In the genomic region with DNA sequence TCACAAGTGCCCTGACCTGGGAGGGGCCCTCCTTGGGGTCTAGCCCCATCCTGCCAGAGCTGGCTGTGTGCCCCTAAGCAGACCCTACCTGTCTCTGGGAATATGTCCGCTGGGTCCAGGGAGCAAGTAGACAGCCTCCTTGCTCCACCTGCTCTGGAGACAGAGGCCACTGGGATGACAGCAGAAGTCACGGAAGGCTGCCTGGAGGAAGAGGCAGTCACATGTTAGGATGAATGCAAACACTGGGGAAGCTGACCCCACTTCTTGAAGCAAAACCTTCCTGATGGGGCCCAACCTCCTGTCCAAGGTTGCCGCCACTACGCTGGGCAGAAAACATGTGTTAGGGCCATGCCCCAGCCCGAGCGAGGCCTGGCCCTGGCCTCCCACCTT, we compare ENCODE assay signal across 17 cellular contexts. TPM values are rescaled to one million over a fixed set of nuclear protein-coding genes. Genes with fewer than 3 reads are reported as not detected.
DNase-seq lines count a peak whose midpoint lies in the region; ATAC-seq, FAIRE-seq and TF ChIP-seq lines count a peak whose summit lies in the region.
"Had no signal": no experiment of that assay in that cellular context is flagged by ENCODE, and none has a peak within 500 bp of the region (broad histone marks: within the 10 kb centered on the region; RNA-seq: fewer than 3 reads in every experiment).

No MANE protein-coding gene starts in this region.

- DNase-seq in activated naive CD4-positive, alpha-beta T cell treated with anti-CD3 and anti-CD28 coated beads, Interleukin-2, amount 10 ng/mL, durations not matched to agents 7 days and 5 days: no peak
- DNase-seq in activated naive CD4-positive, alpha-beta T cell (lab: John Stamatoyannopoulos, UW): no peak
- DNase-seq in T-helper 17 cell (no peak), kidney (no peak), COLO668 (lab: John Stamatoyannopoulos, UW; ENCODE audit: unreplicated experiment) (no peak)
- no peak for DNase-seq in stimulated activated naive B cell treated with anti-CD40 and anti-IgM and Interleukin-4, amounts not matched to agents 10 μg/mL and 1 μg/mL and 100 μg/mL, for 72 hours
- DNase-seq in activated T-helper 1 cell treated with anti-CD3 and anti-CD28 coated beads, Interleukin-12 subunit alpha, Interleukin-12 subunit beta, Interleukin-2, Interleukin-4 antibody, amounts not matched to agents 30 ng/mL and 10 ng/mL and 1 ng/mL, durations not matched to agents 14 hours and 24 hours and 36 hours (ENCODE audit: low spot score): no peak
- DNase-seq: ACHN, DMS 273 treated with DMSO at 0.1 percent for 48 hours, NCI-H1417 treated with DMSO at 0.1 percent for 48 hours, OCI-M1 had no signal

- H3K9me3 ChIP-seq in T-helper 17 cell (ENCODE audit: control insufficient read depth, low read length, poor library complexity, severe bottlenecking) (no peaks in the 10 kb centered on the region), kidney (ENCODE audit: control insufficient read depth in 1 of 2, low read length in 2 of 2) (no peaks in the 10 kb centered on the region)
- H3K9me3 ChIP-seq: right atrium auricular region had no signal

- CTCF ChIA-PET in activated naive CD4-positive, alpha-beta T cell treated with anti-CD3 and anti-CD28 coated beads, Interleukin-2, amount 10 ng/mL, durations not matched to agents 7 days and 5 days (lab: Charles Lee): no interaction called here

- no peak for ATAC-seq in T-helper 17 cell
- no peak for ATAC-seq in stimulated activated naive B cell treated with anti-CD40 and anti-IgM and Interleukin-4, amounts not matched to agents 10 μg/mL and 1 μg/mL and 100 μg/mL, for 72 hours (replicated peaks)
- ATAC-seq in GM19467 (IDR thresholded peaks at IDR 0.05; ENCODE audit: unreplicated experiment): no peak

- peaks cover 8% of the 10 kb centered on the region for H3K27me3 Mint-ChIP-seq in activated naive CD4-positive, alpha-beta T cell treated with anti-CD3 and anti-CD28 coated beads, Interleukin-2, amount 10 ng/mL, durations not matched to agents 7 days and 5 days
- H3K27me3 Mint-ChIP-seq in T-helper 17 cell: no peaks in the 10 kb centered on the region
- no peaks in the 10 kb centered on the region for H3K27me3 Mint-ChIP-seq in stimulated activated naive B cell treated with anti-CD40 and anti-IgM and Interleukin-4, amounts not matched to agents 10 μg/mL and 1 μg/mL and 100 μg/mL, for 72 hours
- peaks cover 5% of the 10 kb centered on the region for H3K27me3 Mint-ChIP-seq in activated T-helper 1 cell treated with anti-CD3 and anti-CD28 coated beads, Interleukin-12 subunit alpha, Interleukin-12 subunit beta, Interleukin-2, Interleukin-4 antibody, amounts not matched to agents 30 ng/mL and 10 ng/mL and 1 ng/mL, durations not matched to agents 14 hours and 24 hours and 36 hours (ENCODE audit: insufficient read depth)

- peaks cover 5 to 24% of the 10 kb centered on the region in 2 donors for H3K4me1 ChIP-seq in kidney (ENCODE audit: control insufficient read depth in 1 of 2, insufficient read depth in 1 of 2, low read depth in 1 of 2, low read length in 2 of 2)

- peak overlapping the region; percentile 97 for H3K27ac Mint-ChIP-seq in activated naive CD4-positive, alpha-beta T cell treated with anti-CD3 and anti-CD28 coated beads, Interleukin-2, amount 10 ng/mL, durations not matched to agents 7 days and 5 days
- H3K27ac Mint-ChIP-seq in T-helper 17 cell: peak overlapping the region; percentile 93
- H3K27ac Mint-ChIP-seq in stimulated activated naive B cell treated with anti-CD40 and anti-IgM and Interleukin-4, amounts not matched to agents 10 μg/mL and 1 μg/mL and 100 μg/mL, for 72 hours: peak overlapping the region; percentile 90
- no peak overlapping the region for H3K27ac Mint-ChIP-seq in activated T-helper 1 cell treated with anti-CD3 and anti-CD28 coated beads, Interleukin-12 subunit alpha, Interleukin-12 subunit beta, Interleukin-2, Interleukin-4 antibody, amounts not matched to agents 30 ng/mL and 10 ng/mL and 1 ng/mL, durations not matched to agents 14 hours and 24 hours and 36 hours

- H3K4me3 Mint-ChIP-seq in activated naive CD4-positive, alpha-beta T cell treated with anti-CD3 and anti-CD28 coated beads, Interleukin-2, amount 10 ng/mL, durations not matched to agents 7 days and 5 days: no peak overlapping the region
- peak overlapping the region; percentile 87 for H3K4me3 Mint-ChIP-seq in T-helper 17 cell
- H3K4me3 Mint-ChIP-seq in stimulated activated naive B cell treated with anti-CD40 and anti-IgM and Interleukin-4, amounts not matched to agents 10 μg/mL and 1 μg/mL and 100 μg/mL, for 72 hours: no peak overlapping the region
- no peak overlapping the region for H3K4me3 Mint-ChIP-seq in activated T-helper 1 cell treated with anti-CD3 and anti-CD28 coated beads, Interleukin-12 subunit alpha, Interleukin-12 subunit beta, Interleukin-2, Interleukin-4 antibody, amounts not matched to agents 30 ng/mL and 10 ng/mL and 1 ng/mL, durations not matched to agents 14 hours and 24 hours and 36 hours

- no peaks in the 10 kb centered on the region for H3K36me3 ChIP-seq in kidney (ENCODE audit: control insufficient read depth in 1 of 2, insufficient read depth in 2 of 2, low read length in 2 of 2)
- H3K36me3 ChIP-seq: right atrium auricular region had no signal

- no peak for FAIRE-seq in kidney (lab: Jason Lieb, UNC)

- H3K4me1 Mint-ChIP-seq in activated naive CD4-positive, alpha-beta T cell treated with anti-CD3 and anti-CD28 coated beads, Interleukin-2, amount 10 ng/mL, durations not matched to agents 7 days and 5 days: peaks cover 60% of the 10 kb centered on the region
- peaks cover 39% of the 10 kb centered on the region for H3K4me1 Mint-ChIP-seq in T-helper 17 cell
- H3K4me1 Mint-ChIP-seq in stimulated activated naive B cell treated with anti-CD40 and anti-IgM and Interleukin-4, amounts not matched to agents 10 μg/mL and 1 μg/mL and 100 μg/mL, for 72 hours: peaks cover 47 to 58% of the 10 kb centered on the region in 2 donors
- H3K4me1 Mint-ChIP-seq in activated T-helper 1 cell treated with anti-CD3 and anti-CD28 coated beads, Interleukin-12 subunit alpha, Interleukin-12 subunit beta, Interleukin-2, Interleukin-4 antibody, amounts not matched to agents 30 ng/mL and 10 ng/mL and 1 ng/mL, durations not matched to agents 14 hours and 24 hours and 36 hours (ENCODE audit: low read depth): peaks cover 38% of the 10 kb centered on the region

- H3K36me3 Mint-ChIP-seq in activated naive CD4-positive, alpha-beta T cell treated with anti-CD3 and anti-CD28 coated beads, Interleukin-2, amount 10 ng/mL, durations not matched to agents 7 days and 5 days: peaks cover 1% of the 10 kb centered on the region
- no peaks in the 10 kb centered on the region for H3K36me3 Mint-ChIP-seq in T-helper 17 cell (ENCODE audit: low read depth)
- no peaks in the 10 kb centered on the region for H3K36me3 Mint-ChIP-seq in stimulated activated naive B cell treated with anti-CD40 and anti-IgM and Interleukin-4, amounts not matched to agents 10 μg/mL and 1 μg/mL and 100 μg/mL, for 72 hours
- H3K36me3 Mint-ChIP-seq in activated T-helper 1 cell treated with anti-CD3 and anti-CD28 coated beads, Interleukin-12 subunit alpha, Interleukin-12 subunit beta, Interleukin-2, Interleukin-4 antibody, amounts not matched to agents 30 ng/mL and 10 ng/mL and 1 ng/mL, durations not matched to agents 14 hours and 24 hours and 36 hours (ENCODE audit: low read depth): no peaks in the 10 kb centered on the region

- H3K4me3 ChIP-seq in kidney (ENCODE audit: low read length in 2 of 2): no peak overlapping the region
- H3K4me3 ChIP-seq: right atrium auricular region had no signal

- H3K27ac ChIP-seq in kidney (ENCODE audit: low read depth in 2 of 2, low read length in 2 of 2): peak overlapping the region; percentile 32 to 72

- no peaks in the 10 kb centered on the region for H3K9me3 Mint-ChIP-seq in activated naive CD4-positive, alpha-beta T cell treated with anti-CD3 and anti-CD28 coated beads, Interleukin-2, amount 10 ng/mL, durations not matched to agents 7 days and 5 days
- no peaks in the 10 kb centered on the region for H3K9me3 Mint-ChIP-seq in stimulated activated naive B cell treated with anti-CD40 and anti-IgM and Interleukin-4, amounts not matched to agents 10 μg/mL and 1 μg/mL and 100 μg/mL, for 72 hours
- no peaks in the 10 kb centered on the region for H3K9me3 Mint-ChIP-seq in activated T-helper 1 cell treated with anti-CD3 and anti-CD28 coated beads, Interleukin-12 subunit alpha, Interleukin-12 subunit beta, Interleukin-2, Interleukin-4 antibody, amounts not matched to agents 30 ng/mL and 10 ng/mL and 1 ng/mL, durations not matched to agents 14 hours and 24 hours and 36 hours

- H3K9ac ChIP-seq in kidney (ENCODE audit: low read length in 2 of 2): no peak overlapping the region

- TF ChIP-seq CTCF in kidney (IDR thresholded peaks at IDR 0.05; ENCODE audit: borderline replicate concordance, extremely low read depth, insufficient read depth): no peak

- intact Hi-C loops in kidney (cut with DNase I): no loop called here
- intact Hi-C loops in activated T-helper 1 cell treated with anti-CD3 and anti-CD28 coated beads, Interleukin-12 subunit alpha, Interleukin-12 subunit beta, Interleukin-2, Interleukin-4 antibody, amounts not matched to agents 30 ng/mL and 10 ng/mL and 1 ng/mL, durations not matched to agents 14 hours and 24 hours and 36 hours (cut with micrococcal nuclease): loop anchor here (1.0 to 2.0 kb wide), 3 partner anchors 11 to 50 kb away; partner anchors contain the start of genes IQCE and LFNG

RNA-seq across cellular contexts. Expression of gene LFNG, which starts 11.7 kb away (rescaled TPM):
- total RNA-seq in T-helper 17 cell: 100 to 1,000 TPM; 110 to 116 TPM
- total RNA-seq in kidney: 18.4 TPM
- polyA plus RNA-seq in kidney (ENCODE audit: insufficient read depth, low read depth, low replicate concordance): 5.0 TPM
- 34.8 and 34.9 TPM in 2 replicates for total RNA-seq in activated T-helper 1 cell treated with anti-CD3 and anti-CD28 coated beads, Interleukin-12 subunit alpha, Interleukin-12 subunit beta, Interleukin-2, Interleukin-4 antibody, amounts not matched to agents 30 ng/mL and 10 ng/mL and 1 ng/mL, durations not matched to agents 14 hours and 24 hours and 36 hours

RNA-seq across cellular contexts. Expression of gene GRIFIN, which starts 31.7 kb away (rescaled TPM):
- total RNA-seq in T-helper 17 cell (not detected), kidney (not detected)
- polyA plus RNA-seq in kidney (ENCODE audit: insufficient read depth, low read depth, low replicate concordance): not detected
- total RNA-seq in activated T-helper 1 cell treated with anti-CD3 and anti-CD28 coated beads, Interleukin-12 subunit alpha, Interleukin-12 subunit beta, Interleukin-2, Interleukin-4 antibody, amounts not matched to agents 30 ng/mL and 10 ng/mL and 1 ng/mL, durations not matched to agents 14 hours and 24 hours and 36 hours: not detected in 2 replicates
- total RNA-seq: cerebellum, epithelial cell of proximal tubule, myocyte, right atrium auricular region had no signal
- polyA plus RNA-seq: adipose tissue had no signal

RNA-seq across cellular contexts. Expression of gene BRAT1, which starts 47.4 kb away (rescaled TPM):
- total RNA-seq in T-helper 17 cell: 10 to 100 TPM; 19.5 to 20.5 TPM
- total RNA-seq in kidney: 23.7 TPM
- 18.7 TPM for polyA plus RNA-seq in kidney (ENCODE audit: insufficient read depth, low read depth, low replicate concordance)
- total RNA-seq in activated T-helper 1 cell treated with anti-CD3 and anti-CD28 coated beads, Interleukin-12 subunit alpha, Interleukin-12 subunit beta, Interleukin-2, Interleukin-4 antibody, amounts not matched to agents 30 ng/mL and 10 ng/mL and 1 ng/mL, durations not matched to agents 14 hours and 24 hours and 36 hours: 39.2 and 42.9 TPM in 2 replicates

RNA-seq across cellular contexts. Expression of gene IQCE, which starts 50.9 kb away (rescaled TPM):
- total RNA-seq in T-helper 17 cell (1 to 10 TPM; 6.7 to 9.0 TPM), kidney (27.8 TPM)
- 6.1 TPM for polyA plus RNA-seq in kidney (ENCODE audit: insufficient read depth, low read depth, low replicate concordance)
- 10.5 and 11.1 TPM in 2 replicates for total RNA-seq in activated T-helper 1 cell treated with anti-CD3 and anti-CD28 coated beads, Interleukin-12 subunit alpha, Interleukin-12 subunit beta, Interleukin-2, Interleukin-4 antibody, amounts not matched to agents 30 ng/mL and 10 ng/mL and 1 ng/mL, durations not matched to agents 14 hours and 24 hours and 36 hours
